Comparison of ENCODE assay signal across 23 cellular contexts in genomic region chr9:77158772-77159513, GRCh38. TPM values are rescaled to one million over a fixed set of nuclear protein-coding genes. Genes with fewer than 3 reads are reported as not detected.
A peak's percentile ranks its signal among the peaks of the same experiment; 100 is the strongest.
DNase-seq lines count a peak whose midpoint lies in the region; ATAC-seq, FAIRE-seq and TF ChIP-seq lines count a peak whose summit lies in the region.
"Had no signal": no experiment of that assay in that cellular context is flagged by ENCODE, and none has a peak within 500 bp of the region (broad histone marks: within the 10 kb centered on the region; RNA-seq: fewer than 3 reads in every experiment).

No MANE protein-coding gene starts in this region.

- no peaks in the 10 kb centered on the region for H3F3A ChIP-seq in PC-3 (ENCODE audit: low read length, unreplicated experiment)

- H3K4me1 ChIP-seq in A549 (0 out of 3 replicates have a peak, but pooled peaks cover 3% of the 10 kb centered on the region), mammary epithelial cell (ENCODE audit: insufficient read depth, low read length) (peaks cover 38% of the 10 kb centered on the region), PC-3 (ENCODE audit: insufficient read depth, low read length) (no peaks in the 10 kb centered on the region)

- H3K27me3 ChIP-seq in mammary epithelial cell (ENCODE audit: insufficient read depth, low read length) (no peaks in the 10 kb centered on the region), PC-3 (ENCODE audit: low read length) (peaks cover 12% of the 10 kb centered on the region; the same call in 1 of the 2 replicates)
- H3K27me3 ChIP-seq: upper lobe of left lung had no signal

- 38% methylated on average over 6 of the region's 6 CpGs for WGBS in A549 (ENCODE audit: missing lambda C conversion rate)
- WGBS in mammary epithelial cell (ENCODE audit: low coverage, missing lambda C conversion rate) = 6% methylated on average over 6 of the region's 6 CpGs

- H3K9ac ChIP-seq in mammary epithelial cell (ENCODE audit: insufficient read depth, low read length) (no peak overlapping the region), PC-3 (ENCODE audit: low read length) (no peak overlapping the region)

- no peaks in the 10 kb centered on the region for H3K9me3 Mint-ChIP-seq in stimulated activated naive B cell treated with anti-CD40 and anti-IgM and Interleukin-4, amounts not matched to agents 10 μg/mL and 1 μg/mL and 100 μg/mL, for 72 hours
- H3K9me3 Mint-ChIP-seq: activated naive CD4-positive, alpha-beta T cell treated with anti-CD3 and anti-CD28 coated beads, Interleukin-2, amount 50 U/mL, for 24 hours; activated T-cell treated with anti-CD3 and anti-CD28 coated beads, Interleukin-2, amount 50 U/mL, for 24 hours; CD4-positive, CD25-positive, alpha-beta regulatory T cell; H9 had no signal

- TF ChIP-seq CTCF in A549 (IDR thresholded peaks at IDR 0.05) (no peak), mammary epithelial cell (conservative IDR thresholded peaks at IDR 0.05 in 1 of 2, IDR thresholded peaks at IDR 0.05 in 1 of 2; ENCODE audit: extremely low read depth in 1 of 2, insufficient read depth in 1 of 2, low read depth in 1 of 2, low read length in 2 of 2) (no peak), foreskin fibroblast (IDR thresholded peaks at IDR 0.05; ENCODE audit: low read depth, low read length) (no peak), PC-3 (conservative IDR thresholded peaks at IDR 0.05; ENCODE audit: low read depth, low read length) (no peak)

- TF ChIP-seq POLR2A in A549 (IDR thresholded peaks at IDR 0.05; ENCODE audit: low read length) = no peak
- no peak for TF ChIP-seq POLR2A in GM12891 (IDR thresholded peaks at IDR 0.05; ENCODE audit: low read depth, low read length)

- peak overlapping the region; percentile 74 for H2AFZ ChIP-seq in mammary epithelial cell (ENCODE audit: low read depth, low read length)
- no peak overlapping the region for H2AFZ ChIP-seq in PC-3 (ENCODE audit: low read length)

- DNase-seq in A549 (ENCODE audit: low read depth in 1 of 2, low spot score in 1 of 2) (no peak), HT1080 (ENCODE audit: low read depth) (peak; percentile 36), mammary epithelial cell (peak; percentile 88), foreskin fibroblast (peak; percentile 41 to 64), nucleus accumbens (lab: John Stamatoyannopoulos, UW) (no peak), PC-3 (no peak), GM12891 (ENCODE audit: insufficient read length, low spot score) (no peak)
- no peak for DNase-seq in stimulated activated naive B cell treated with anti-CD40 and anti-IgM and Interleukin-4, amounts not matched to agents 10 μg/mL and 1 μg/mL and 100 μg/mL, for 72 hours
- DNase-seq: 8988T; activated CD4-positive, alpha-beta T cell treated with anti-CD3 and anti-CD28 coated beads, Interleukin-2, amount 50 U/mL, for 48 hours; activated T-cell treated with anti-CD3 and anti-CD28 coated beads, Interleukin-2, amount 50 U/mL, for 24 hours; CD4-positive, CD25-positive, alpha-beta regulatory T cell; DND-41; H9; naive thymus-derived CD8-positive, alpha-beta T cell; posterior cingulate gyrus; RPMI8226; stimulated activated CD4-positive, alpha-beta T cell treated with anti-CD3 and anti-CD28 coated beads, Interleukin-15, amount 100 ng/mL, for 24 hours; stimulated activated naive CD8-positive, alpha-beta T cell treated with anti-CD3 and anti-CD28 coated beads, Interleukin-15, Interleukin-2, amounts not matched to agents 100 U/mL and 50 U/mL, for 24 hours; upper lobe of left lung had no signal

- no peak overlapping the region for H3K27ac Mint-ChIP-seq in stimulated activated naive B cell treated with anti-CD40 and anti-IgM and Interleukin-4, amounts not matched to agents 10 μg/mL and 1 μg/mL and 100 μg/mL, for 72 hours
- H3K27ac Mint-ChIP-seq: activated naive CD4-positive, alpha-beta T cell treated with anti-CD3 and anti-CD28 coated beads, Interleukin-2, amount 50 U/mL, for 24 hours; activated T-cell treated with anti-CD3 and anti-CD28 coated beads, Interleukin-2, amount 50 U/mL, for 24 hours; CD4-positive, CD25-positive, alpha-beta regulatory T cell; H9; naive thymus-derived CD8-positive, alpha-beta T cell had no signal

- in situ Hi-C loops in mammary epithelial cell (cut with MboI; ENCODE audit: low sequenced_read_pairs in 2 of 2) = loop anchor here (10.0 to 25.0 kb wide), 3 partner anchors 134 to 722 kb away; no protein-coding TSS in a partner anchor

- TSS peak; percentile 80 for BruUV-seq in mammary epithelial cell (replicated peaks; lab: Mats Ljungman, UMichigan)
- no TSS peak for BruUV-seq in PC-3 (replicated peaks; lab: Mats Ljungman, UMichigan)

- CTCF ChIA-PET in A549 (lab: Yijun Ruan, JAX) (interaction anchor here (1.1 to 2.3 kb wide), 4 partner anchors 8 to 347 kb away, joined by 5 to 12 read pairs (median 7); no protein-coding TSS in a partner anchor), mammary epithelial cell (lab: Charles Lee; ENCODE audit: low non-redundant PET) (interaction anchor here (0.5 to 0.6 kb wide), 4 partner anchors 8 to 162 kb away, joined by 3 to 5 read pairs (median 4); no protein-coding TSS in a partner anchor), PC-3 (lab: Charles Lee) (interaction anchor here (1.6 kb wide), 1 partner anchor 8 kb away, joined by 5 read pairs; no protein-coding TSS in a partner anchor)

- FAIRE-seq in A549 (lab: Jason Lieb, UNC) = no peak
- no peak for FAIRE-seq in GM12891 (lab: Jason Lieb, UNC)
- FAIRE-seq: GM19239 had no signal

- no peaks in the 10 kb centered on the region for H3K9me3 ChIP-seq in A549
- no peaks in the 10 kb centered on the region for H3K9me3 ChIP-seq in mammary epithelial cell (replicated peaks; ENCODE audit: insufficient read depth, low read length)
- H3K9me3 ChIP-seq in PC-3 (ENCODE audit: low read length) = no peaks in the 10 kb centered on the region
- H3K9me3 ChIP-seq: upper lobe of left lung had no signal

- H4K20me1 ChIP-seq in mammary epithelial cell (ENCODE audit: insufficient read depth, low read length) = no peaks in the 10 kb centered on the region
- no peaks in the 10 kb centered on the region for H4K20me1 ChIP-seq in PC-3 (ENCODE audit: low read length)

- no peak for TF ChIP-seq RAD21 in A549 (conservative IDR thresholded peaks at IDR 0.05 in 1 of 2, IDR thresholded peaks at IDR 0.05 in 1 of 2)

- no peak overlapping the region for H3K4me3 Mint-ChIP-seq in stimulated activated naive B cell treated with anti-CD40 and anti-IgM and Interleukin-4, amounts not matched to agents 10 μg/mL and 1 μg/mL and 100 μg/mL, for 72 hours
- H3K4me3 Mint-ChIP-seq: activated naive CD4-positive, alpha-beta T cell treated with anti-CD3 and anti-CD28 coated beads, Interleukin-2, amount 50 U/mL, for 24 hours; activated T-cell treated with anti-CD3 and anti-CD28 coated beads, Interleukin-2, amount 50 U/mL, for 24 hours; CD4-positive, CD25-positive, alpha-beta regulatory T cell; H9; naive thymus-derived CD8-positive, alpha-beta T cell had no signal

- no peaks in the 10 kb centered on the region for H3K9me2 ChIP-seq in PC-3 (replicated peaks; ENCODE audit: low read length)

- H3K27ac ChIP-seq in A549 (no peak overlapping the region), mammary epithelial cell (ENCODE audit: insufficient read depth, low read depth, low read length) (peak overlapping the region; percentile 95), PC-3 (ENCODE audit: low read length) (no peak overlapping the region)
- H3K27ac ChIP-seq: upper lobe of left lung, VCaP had no signal

- H3K4me2 ChIP-seq in A549 (no peak overlapping the region), mammary epithelial cell (ENCODE audit: insufficient read depth, low read depth, low read length) (peak overlapping the region; percentile 80), PC-3 (ENCODE audit: low read length) (no peak overlapping the region)

- H3K79me2 ChIP-seq in mammary epithelial cell (ENCODE audit: insufficient read depth, low read length) (no peaks in the 10 kb centered on the region), PC-3 (ENCODE audit: low read length) (no peaks in the 10 kb centered on the region)

- ATAC-seq in A549 = no peak
- ATAC-seq in stimulated activated naive B cell treated with anti-CD40 and anti-IgM and Interleukin-4, amounts not matched to agents 10 μg/mL and 1 μg/mL and 100 μg/mL, for 72 hours (replicated peaks) = no peak
- ATAC-seq in PC-3 = no peak
- ATAC-seq: naive thymus-derived CD8-positive, alpha-beta T cell; stimulated activated naive CD8-positive, alpha-beta T cell treated with anti-CD3 and anti-CD28 coated beads, Interleukin-15, Interleukin-2, amounts not matched to agents 100 U/mL and 50 U/mL, for 24 hours had no signal

- TF ChIP-seq EP300 in A549 (IDR thresholded peaks at IDR 0.05) = no peak

- no peaks in the 10 kb centered on the region for H3K4me1 Mint-ChIP-seq in stimulated activated naive B cell treated with anti-CD40 and anti-IgM and Interleukin-4, amounts not matched to agents 10 μg/mL and 1 μg/mL and 100 μg/mL, for 72 hours
- H3K4me1 Mint-ChIP-seq: activated naive CD4-positive, alpha-beta T cell treated with anti-CD3 and anti-CD28 coated beads, Interleukin-2, amount 50 U/mL, for 24 hours; CD4-positive, CD25-positive, alpha-beta regulatory T cell; naive thymus-derived CD8-positive, alpha-beta T cell had no signal

- dilution Hi-C loops in mammary epithelial cell (cut with HindIII; ENCODE audit: low sequenced_read_pairs) = no loop called here

- H3K36me3 Mint-ChIP-seq in stimulated activated naive B cell treated with anti-CD40 and anti-IgM and Interleukin-4, amounts not matched to agents 10 μg/mL and 1 μg/mL and 100 μg/mL, for 72 hours = no peaks in the 10 kb centered on the region
- H3K36me3 Mint-ChIP-seq: activated naive CD4-positive, alpha-beta T cell treated with anti-CD3 and anti-CD28 coated beads, Interleukin-2, amount 50 U/mL, for 24 hours; CD4-positive, CD25-positive, alpha-beta regulatory T cell; naive thymus-derived CD8-positive, alpha-beta T cell had no signal

- no peaks in the 10 kb centered on the region for H3K36me3 ChIP-seq in mammary epithelial cell (ENCODE audit: insufficient read depth, low read length)
- H3K36me3 ChIP-seq in PC-3 (ENCODE audit: low read depth, low read length) = no peaks in the 10 kb centered on the region
- H3K36me3 ChIP-seq: upper lobe of left lung had no signal

- intact Hi-C loops in mammary epithelial cell (cut with micrococcal nuclease) (loop anchor here (2.0 kb wide), 1 partner anchor 504 kb away; no protein-coding TSS in a partner anchor), PC-3 (cut with micrococcal nuclease) (loop anchor here (10.0 kb wide), 1 partner anchor 144 kb away; the partner anchor contains the start of gene FOXB2)

- peaks cover 25 to 27% of the 10 kb centered on the region in 2 donors for H3K27me3 Mint-ChIP-seq in stimulated activated naive B cell treated with anti-CD40 and anti-IgM and Interleukin-4, amounts not matched to agents 10 μg/mL and 1 μg/mL and 100 μg/mL, for 72 hours

- POLR2A ChIA-PET in A549 (lab: Yijun Ruan, JAX) (no interaction called here), PC-3 (lab: Charles Lee; ENCODE audit: unreplicated experiment) (no interaction called here)

- H3K4me3 ChIP-seq in A549 (no peak overlapping the region), mammary epithelial cell (replicated peaks in 1 of 3; ENCODE audit: insufficient read depth in 1 of 3, low read depth in 2 of 3, low read length in 3 of 3) (peak overlapping the region in 2 of 3 experiments; percentile 13 to 18), foreskin fibroblast (ENCODE audit: low read depth in 1 of 2, low read length in 2 of 2) (no peak overlapping the region), PC-3 (ENCODE audit: low read length) (no peak overlapping the region)
- H3K4me3 ChIP-seq: upper lobe of left lung had no signal

RNA-seq across cellular contexts. Expression of gene VPS13A, which starts 18.4 kb away (rescaled TPM):
- 42.0 and 66.6 TPM in 2 replicates for polyA plus RNA-seq in A549 (2011; rRNA removed)
- 3.3 and 3.7 TPM in 2 replicates for polyA plus RNA-seq in A549 (2012; cell fraction: cytosol; rRNA removed)
- polyA plus RNA-seq in A549 (2012; cell fraction: nucleus; rRNA removed) = 6.1 and 12.3 TPM in 2 replicates
- polyA plus RNA-seq in A549 (2017; fragmentation: RNase III; extraction: RNeasy Plus Mini Kit Qiagen cat#74134 plus additional on column Dnase treatment) = 12.3 to 13.6 TPM (median 13.1 TPM) in 3 replicates
- polyA minus RNA-seq in A549 (2011; rRNA and poly(A)+ RNA removed) = 29.1 and 34.9 TPM in 2 replicates
- total RNA-seq in HT1080 (2014; rRNA removed; shearing (Covaris generic)) = 8.4 and 9.9 TPM in 2 replicates
- polyA plus RNA-seq in HT1080 (2015; cell fraction: cytosol; rRNA removed) = 4.8 and 6.1 TPM in 2 replicates
- 62.8 and 64.0 TPM in 2 replicates for polyA plus RNA-seq in HT1080 (2015; cell fraction: nucleus; rRNA removed)
- 10 to 100 TPM; 37.0 to 70.0 TPM for total RNA-seq in mammary epithelial cell
- 9.5 TPM for polyA plus RNA-seq in mammary epithelial cell
- 15.4 TPM for polyA minus RNA-seq in mammary epithelial cell
- total RNA-seq in PC-3 (2014; rRNA removed) = 12.0 and 17.5 TPM in 2 replicates
- polyA plus RNA-seq in GM12891 (2012; ENCODE audit: low read depth, missing spikeins) = 9.0 TPM

Comparison
In these comparisons a context has a peak if more than half of its experiments do, and no peak if none do; other contexts are left out.
1. DNase-seq: peak in HT1080 (single experiment), mammary epithelial cell (single experiment) and foreskin fibroblast (2 of 2); none in A549 (0 of 2), stimulated activated naive B cell treated with anti-CD40 and anti-IgM and Interleukin-4, amounts not matched to agents 10 μg/mL and 1 μg/mL and 100 μg/mL, for 72 hours (single experiment), nucleus accumbens (0 of 56), PC-3 (single experiment) and GM12891 (single experiment).
2. H3K4me3 ChIP-seq: peak in mammary epithelial cell (2 of 3); none in A549 (single experiment), foreskin fibroblast (0 of 2) and PC-3 (single experiment).